ENCODE assay signal across 1 cellular context in the genomic region with DNA sequence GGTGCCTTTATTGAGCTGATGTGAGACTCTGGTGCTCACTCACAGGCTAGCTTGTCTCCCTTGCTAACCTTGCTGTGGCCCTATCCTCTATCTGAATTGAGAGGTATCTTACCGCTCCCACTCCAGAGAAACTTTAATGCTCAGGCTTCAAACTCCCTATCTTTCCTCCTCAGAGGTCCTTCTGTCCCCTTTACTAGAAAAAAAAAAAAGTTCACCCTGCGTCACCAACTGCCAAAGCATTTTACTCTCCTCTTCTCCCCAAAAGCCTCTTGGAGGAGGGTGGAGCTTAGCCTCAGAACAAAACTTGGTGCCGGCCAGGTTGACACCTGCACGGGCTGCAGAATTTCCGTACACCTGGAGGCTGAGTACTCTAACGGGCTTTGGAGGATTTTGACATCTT.
TF ChIP-seq lines count a peak whose summit lies in the region.

No MANE protein-coding gene starts in this region.

TF ChIP-seq in K562, 482 proteins besides CTCF, POLR2A, EP300 and RAD21 (continued from another document and continues in another):
- TF ChIP-seq, protein P1, sequence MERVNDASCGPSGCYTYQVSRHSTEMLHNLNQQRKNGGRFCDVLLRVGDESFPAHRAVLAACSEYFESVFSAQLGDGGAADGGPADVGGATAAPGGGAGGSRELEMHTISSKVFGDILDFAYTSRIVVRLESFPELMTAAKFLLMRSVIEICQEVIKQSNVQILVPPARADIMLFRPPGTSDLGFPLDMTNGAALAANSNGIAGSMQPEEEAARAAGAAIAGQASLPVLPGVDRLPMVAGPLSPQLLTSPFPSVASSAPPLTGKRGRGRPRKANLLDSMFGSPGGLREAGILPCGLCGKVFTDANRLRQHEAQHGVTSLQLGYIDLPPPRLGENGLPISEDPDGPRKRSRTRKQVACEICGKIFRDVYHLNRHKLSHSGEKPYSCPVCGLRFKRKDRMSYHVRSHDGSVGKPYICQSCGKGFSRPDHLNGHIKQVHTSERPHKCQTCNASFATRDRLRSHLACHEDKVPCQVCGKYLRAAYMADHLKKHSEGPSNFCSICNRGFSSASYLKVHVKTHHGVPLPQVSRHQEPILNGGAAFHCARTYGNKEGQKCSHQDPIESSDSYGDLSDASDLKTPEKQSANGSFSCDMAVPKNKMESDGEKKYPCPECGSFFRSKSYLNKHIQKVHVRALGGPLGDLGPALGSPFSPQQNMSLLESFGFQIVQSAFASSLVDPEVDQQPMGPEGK (CRISPR knock-in tag; IDR thresholded peaks at IDR 0.05; ENCODE audit: borderline replicate concordance), result no peak
- TF ChIP-seq, protein P2, sequence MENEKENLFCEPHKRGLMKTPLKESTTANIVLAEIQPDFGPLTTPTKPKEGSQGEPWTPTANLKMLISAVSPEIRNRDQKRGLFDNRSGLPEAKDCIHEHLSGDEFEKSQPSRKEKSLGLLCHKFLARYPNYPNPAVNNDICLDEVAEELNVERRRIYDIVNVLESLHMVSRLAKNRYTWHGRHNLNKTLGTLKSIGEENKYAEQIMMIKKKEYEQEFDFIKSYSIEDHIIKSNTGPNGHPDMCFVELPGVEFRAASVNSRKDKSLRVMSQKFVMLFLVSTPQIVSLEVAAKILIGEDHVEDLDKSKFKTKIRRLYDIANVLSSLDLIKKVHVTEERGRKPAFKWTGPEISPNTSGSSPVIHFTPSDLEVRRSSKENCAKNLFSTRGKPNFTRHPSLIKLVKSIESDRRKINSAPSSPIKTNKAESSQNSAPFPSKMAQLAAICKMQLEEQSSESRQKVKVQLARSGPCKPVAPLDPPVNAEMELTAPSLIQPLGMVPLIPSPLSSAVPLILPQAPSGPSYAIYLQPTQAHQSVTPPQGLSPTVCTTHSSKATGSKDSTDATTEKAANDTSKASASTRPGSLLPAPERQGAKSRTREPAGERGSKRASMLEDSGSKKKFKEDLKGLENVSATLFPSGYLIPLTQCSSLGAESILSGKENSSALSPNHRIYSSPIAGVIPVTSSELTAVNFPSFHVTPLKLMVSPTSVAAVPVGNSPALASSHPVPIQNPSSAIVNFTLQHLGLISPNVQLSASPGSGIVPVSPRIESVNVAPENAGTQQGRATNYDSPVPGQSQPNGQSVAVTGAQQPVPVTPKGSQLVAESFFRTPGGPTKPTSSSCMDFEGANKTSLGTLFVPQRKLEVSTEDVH (IDR thresholded peaks at IDR 0.05; ENCODE audit: low read depth, partially characterized antibody), result no peak
- TF ChIP-seq U2AF2 (optimal IDR thresholded peaks at IDR 0.05; ENCODE audit: low read depth, low read length), result no peak
- TF ChIP-seq NUFIP1 (IDR thresholded peaks at IDR 0.05; ENCODE audit: partially characterized antibody), result no peak
- no peak for TF ChIP-seq CHD1 (IDR thresholded peaks at IDR 0.05; ENCODE audit: low read length)
- no peak for TF ChIP-seq ZFP1 (CRISPR knock-in tag; IDR thresholded peaks at IDR 0.05)
- TF ChIP-seq, protein P3, sequence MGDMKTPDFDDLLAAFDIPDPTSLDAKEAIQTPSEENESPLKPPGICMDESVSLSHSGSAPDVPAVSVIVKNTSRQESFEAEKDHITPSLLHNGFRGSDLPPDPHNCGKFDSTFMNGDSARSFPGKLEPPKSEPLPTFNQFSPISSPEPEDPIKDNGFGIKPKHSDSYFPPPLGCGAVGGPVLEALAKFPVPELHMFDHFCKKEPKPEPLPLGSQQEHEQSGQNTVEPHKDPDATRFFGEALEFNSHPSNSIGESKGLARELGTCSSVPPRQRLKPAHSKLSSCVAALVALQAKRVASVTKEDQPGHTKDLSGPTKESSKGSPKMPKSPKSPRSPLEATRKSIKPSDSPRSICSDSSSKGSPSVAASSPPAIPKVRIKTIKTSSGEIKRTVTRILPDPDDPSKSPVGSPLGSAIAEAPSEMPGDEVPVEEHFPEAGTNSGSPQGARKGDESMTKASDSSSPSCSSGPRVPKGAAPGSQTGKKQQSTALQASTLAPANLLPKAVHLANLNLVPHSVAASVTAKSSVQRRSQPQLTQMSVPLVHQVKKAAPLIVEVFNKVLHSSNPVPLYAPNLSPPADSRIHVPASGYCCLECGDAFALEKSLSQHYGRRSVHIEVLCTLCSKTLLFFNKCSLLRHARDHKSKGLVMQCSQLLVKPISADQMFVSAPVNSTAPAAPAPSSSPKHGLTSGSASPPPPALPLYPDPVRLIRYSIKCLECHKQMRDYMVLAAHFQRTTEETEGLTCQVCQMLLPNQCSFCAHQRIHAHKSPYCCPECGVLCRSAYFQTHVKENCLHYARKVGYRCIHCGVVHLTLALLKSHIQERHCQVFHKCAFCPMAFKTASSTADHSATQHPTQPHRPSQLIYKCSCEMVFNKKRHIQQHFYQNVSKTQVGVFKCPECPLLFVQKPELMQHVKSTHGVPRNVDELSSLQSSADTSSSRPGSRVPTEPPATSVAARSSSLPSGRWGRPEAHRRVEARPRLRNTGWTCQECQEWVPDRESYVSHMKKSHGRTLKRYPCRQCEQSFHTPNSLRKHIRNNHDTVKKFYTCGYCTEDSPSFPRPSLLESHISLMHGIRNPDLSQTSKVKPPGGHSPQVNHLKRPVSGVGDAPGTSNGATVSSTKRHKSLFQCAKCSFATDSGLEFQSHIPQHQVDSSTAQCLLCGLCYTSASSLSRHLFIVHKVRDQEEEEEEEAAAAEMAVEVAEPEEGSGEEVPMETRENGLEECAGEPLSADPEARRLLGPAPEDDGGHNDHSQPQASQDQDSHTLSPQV (IDR thresholded peaks at IDR 0.05), result no peak
- TF ChIP-seq, protein P4, sequence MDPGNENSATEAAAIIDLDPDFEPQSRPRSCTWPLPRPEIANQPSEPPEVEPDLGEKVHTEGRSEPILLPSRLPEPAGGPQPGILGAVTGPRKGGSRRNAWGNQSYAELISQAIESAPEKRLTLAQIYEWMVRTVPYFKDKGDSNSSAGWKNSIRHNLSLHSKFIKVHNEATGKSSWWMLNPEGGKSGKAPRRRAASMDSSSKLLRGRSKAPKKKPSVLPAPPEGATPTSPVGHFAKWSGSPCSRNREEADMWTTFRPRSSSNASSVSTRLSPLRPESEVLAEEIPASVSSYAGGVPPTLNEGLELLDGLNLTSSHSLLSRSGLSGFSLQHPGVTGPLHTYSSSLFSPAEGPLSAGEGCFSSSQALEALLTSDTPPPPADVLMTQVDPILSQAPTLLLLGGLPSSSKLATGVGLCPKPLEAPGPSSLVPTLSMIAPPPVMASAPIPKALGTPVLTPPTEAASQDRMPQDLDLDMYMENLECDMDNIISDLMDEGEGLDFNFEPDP (CRISPR knock-in tag; IDR thresholded peaks at IDR 0.05), result no peak
- no peak for TF ChIP-seq HNRNPL (IDR thresholded peaks at IDR 0.05; ENCODE audit: low read depth, low read length)
- no peak for TF ChIP-seq ZSCAN29 (IDR thresholded peaks at IDR 0.05)
- no peak for TF ChIP-seq SIRT6 (IDR thresholded peaks at IDR 0.05; ENCODE audit: low read depth, low read length)
- TF ChIP-seq ZC3H8 (IDR thresholded peaks at IDR 0.05), result no peak
- TF ChIP-seq TAF7 (tag; IDR thresholded peaks at IDR 0.05), result no peak
- TF ChIP-seq CBFA2T3 (IDR thresholded peaks at IDR 0.05), result peak; percentile 93
- TF ChIP-seq, protein P5, sequence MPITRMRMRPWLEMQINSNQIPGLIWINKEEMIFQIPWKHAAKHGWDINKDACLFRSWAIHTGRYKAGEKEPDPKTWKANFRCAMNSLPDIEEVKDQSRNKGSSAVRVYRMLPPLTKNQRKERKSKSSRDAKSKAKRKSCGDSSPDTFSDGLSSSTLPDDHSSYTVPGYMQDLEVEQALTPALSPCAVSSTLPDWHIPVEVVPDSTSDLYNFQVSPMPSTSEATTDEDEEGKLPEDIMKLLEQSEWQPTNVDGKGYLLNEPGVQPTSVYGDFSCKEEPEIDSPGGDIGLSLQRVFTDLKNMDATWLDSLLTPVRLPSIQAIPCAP (CRISPR knock-in tag; IDR thresholded peaks at IDR 0.05; ENCODE audit: borderline replicate concordance), result no peak
- no peak for TF ChIP-seq NEUROD1 (IDR thresholded peaks at IDR 0.05; ENCODE audit: borderline replicate concordance, low read depth, low read length, partially characterized antibody)
- TF ChIP-seq, protein P6, sequence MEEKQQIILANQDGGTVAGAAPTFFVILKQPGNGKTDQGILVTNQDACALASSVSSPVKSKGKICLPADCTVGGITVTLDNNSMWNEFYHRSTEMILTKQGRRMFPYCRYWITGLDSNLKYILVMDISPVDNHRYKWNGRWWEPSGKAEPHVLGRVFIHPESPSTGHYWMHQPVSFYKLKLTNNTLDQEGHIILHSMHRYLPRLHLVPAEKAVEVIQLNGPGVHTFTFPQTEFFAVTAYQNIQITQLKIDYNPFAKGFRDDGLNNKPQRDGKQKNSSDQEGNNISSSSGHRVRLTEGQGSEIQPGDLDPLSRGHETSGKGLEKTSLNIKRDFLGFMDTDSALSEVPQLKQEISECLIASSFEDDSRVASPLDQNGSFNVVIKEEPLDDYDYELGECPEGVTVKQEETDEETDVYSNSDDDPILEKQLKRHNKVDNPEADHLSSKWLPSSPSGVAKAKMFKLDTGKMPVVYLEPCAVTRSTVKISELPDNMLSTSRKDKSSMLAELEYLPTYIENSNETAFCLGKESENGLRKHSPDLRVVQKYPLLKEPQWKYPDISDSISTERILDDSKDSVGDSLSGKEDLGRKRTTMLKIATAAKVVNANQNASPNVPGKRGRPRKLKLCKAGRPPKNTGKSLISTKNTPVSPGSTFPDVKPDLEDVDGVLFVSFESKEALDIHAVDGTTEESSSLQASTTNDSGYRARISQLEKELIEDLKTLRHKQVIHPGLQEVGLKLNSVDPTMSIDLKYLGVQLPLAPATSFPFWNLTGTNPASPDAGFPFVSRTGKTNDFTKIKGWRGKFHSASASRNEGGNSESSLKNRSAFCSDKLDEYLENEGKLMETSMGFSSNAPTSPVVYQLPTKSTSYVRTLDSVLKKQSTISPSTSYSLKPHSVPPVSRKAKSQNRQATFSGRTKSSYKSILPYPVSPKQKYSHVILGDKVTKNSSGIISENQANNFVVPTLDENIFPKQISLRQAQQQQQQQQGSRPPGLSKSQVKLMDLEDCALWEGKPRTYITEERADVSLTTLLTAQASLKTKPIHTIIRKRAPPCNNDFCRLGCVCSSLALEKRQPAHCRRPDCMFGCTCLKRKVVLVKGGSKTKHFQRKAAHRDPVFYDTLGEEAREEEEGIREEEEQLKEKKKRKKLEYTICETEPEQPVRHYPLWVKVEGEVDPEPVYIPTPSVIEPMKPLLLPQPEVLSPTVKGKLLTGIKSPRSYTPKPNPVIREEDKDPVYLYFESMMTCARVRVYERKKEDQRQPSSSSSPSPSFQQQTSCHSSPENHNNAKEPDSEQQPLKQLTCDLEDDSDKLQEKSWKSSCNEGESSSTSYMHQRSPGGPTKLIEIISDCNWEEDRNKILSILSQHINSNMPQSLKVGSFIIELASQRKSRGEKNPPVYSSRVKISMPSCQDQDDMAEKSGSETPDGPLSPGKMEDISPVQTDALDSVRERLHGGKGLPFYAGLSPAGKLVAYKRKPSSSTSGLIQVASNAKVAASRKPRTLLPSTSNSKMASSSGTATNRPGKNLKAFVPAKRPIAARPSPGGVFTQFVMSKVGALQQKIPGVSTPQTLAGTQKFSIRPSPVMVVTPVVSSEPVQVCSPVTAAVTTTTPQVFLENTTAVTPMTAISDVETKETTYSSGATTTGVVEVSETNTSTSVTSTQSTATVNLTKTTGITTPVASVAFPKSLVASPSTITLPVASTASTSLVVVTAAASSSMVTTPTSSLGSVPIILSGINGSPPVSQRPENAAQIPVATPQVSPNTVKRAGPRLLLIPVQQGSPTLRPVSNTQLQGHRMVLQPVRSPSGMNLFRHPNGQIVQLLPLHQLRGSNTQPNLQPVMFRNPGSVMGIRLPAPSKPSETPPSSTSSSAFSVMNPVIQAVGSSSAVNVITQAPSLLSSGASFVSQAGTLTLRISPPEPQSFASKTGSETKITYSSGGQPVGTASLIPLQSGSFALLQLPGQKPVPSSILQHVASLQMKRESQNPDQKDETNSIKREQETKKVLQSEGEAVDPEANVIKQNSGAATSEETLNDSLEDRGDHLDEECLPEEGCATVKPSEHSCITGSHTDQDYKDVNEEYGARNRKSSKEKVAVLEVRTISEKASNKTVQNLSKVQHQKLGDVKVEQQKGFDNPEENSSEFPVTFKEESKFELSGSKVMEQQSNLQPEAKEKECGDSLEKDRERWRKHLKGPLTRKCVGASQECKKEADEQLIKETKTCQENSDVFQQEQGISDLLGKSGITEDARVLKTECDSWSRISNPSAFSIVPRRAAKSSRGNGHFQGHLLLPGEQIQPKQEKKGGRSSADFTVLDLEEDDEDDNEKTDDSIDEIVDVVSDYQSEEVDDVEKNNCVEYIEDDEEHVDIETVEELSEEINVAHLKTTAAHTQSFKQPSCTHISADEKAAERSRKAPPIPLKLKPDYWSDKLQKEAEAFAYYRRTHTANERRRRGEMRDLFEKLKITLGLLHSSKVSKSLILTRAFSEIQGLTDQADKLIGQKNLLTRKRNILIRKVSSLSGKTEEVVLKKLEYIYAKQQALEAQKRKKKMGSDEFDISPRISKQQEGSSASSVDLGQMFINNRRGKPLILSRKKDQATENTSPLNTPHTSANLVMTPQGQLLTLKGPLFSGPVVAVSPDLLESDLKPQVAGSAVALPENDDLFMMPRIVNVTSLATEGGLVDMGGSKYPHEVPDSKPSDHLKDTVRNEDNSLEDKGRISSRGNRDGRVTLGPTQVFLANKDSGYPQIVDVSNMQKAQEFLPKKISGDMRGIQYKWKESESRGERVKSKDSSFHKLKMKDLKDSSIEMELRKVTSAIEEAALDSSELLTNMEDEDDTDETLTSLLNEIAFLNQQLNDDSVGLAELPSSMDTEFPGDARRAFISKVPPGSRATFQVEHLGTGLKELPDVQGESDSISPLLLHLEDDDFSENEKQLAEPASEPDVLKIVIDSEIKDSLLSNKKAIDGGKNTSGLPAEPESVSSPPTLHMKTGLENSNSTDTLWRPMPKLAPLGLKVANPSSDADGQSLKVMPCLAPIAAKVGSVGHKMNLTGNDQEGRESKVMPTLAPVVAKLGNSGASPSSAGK (IDR thresholded peaks at IDR 0.05), result no peak
- no peak for TF ChIP-seq PHB (CRISPR knock-in tag; IDR thresholded peaks at IDR 0.05)
- no peak for TF ChIP-seq KLF10 (CRISPR knock-in tag; IDR thresholded peaks at IDR 0.05)
- TF ChIP-seq MAZ (CRISPR knock-in tag; conservative IDR thresholded peaks at IDR 0.05 in 1 of 2, IDR thresholded peaks at IDR 0.05 in 1 of 2), result no peak
- peak; percentile 56; the same call in 1 of the 2 replicates for TF ChIP-seq CC2D1A (IDR thresholded peaks at IDR 0.05)
- TF ChIP-seq ZNF121 (CRISPR knock-in tag; conservative IDR thresholded peaks at IDR 0.05), result no peak
- TF ChIP-seq RNF2 (IDR thresholded peaks at IDR 0.05), result peak; percentile 23; the same call in 1 of the 2 replicates
- TF ChIP-seq MEF2D (tag; conservative IDR thresholded peaks at IDR 0.05; ENCODE audit: low read depth), result no peak
- TF ChIP-seq RBM39 (optimal IDR thresholded peaks at IDR 0.05; ENCODE audit: low read depth, low read length), result no peak
- TF ChIP-seq, protein P7, sequence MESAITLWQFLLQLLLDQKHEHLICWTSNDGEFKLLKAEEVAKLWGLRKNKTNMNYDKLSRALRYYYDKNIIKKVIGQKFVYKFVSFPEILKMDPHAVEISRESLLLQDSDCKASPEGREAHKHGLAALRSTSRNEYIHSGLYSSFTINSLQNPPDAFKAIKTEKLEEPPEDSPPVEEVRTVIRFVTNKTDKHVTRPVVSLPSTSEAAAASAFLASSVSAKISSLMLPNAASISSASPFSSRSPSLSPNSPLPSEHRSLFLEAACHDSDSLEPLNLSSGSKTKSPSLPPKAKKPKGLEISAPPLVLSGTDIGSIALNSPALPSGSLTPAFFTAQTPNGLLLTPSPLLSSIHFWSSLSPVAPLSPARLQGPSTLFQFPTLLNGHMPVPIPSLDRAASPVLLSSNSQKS (CRISPR knock-in tag; IDR thresholded peaks at IDR 0.05), result no peak
- TF ChIP-seq FOXM1 (IDR thresholded peaks at IDR 0.05; ENCODE audit: low read depth), result peak; percentile 28; the same call in 1 of the 2 replicates
- no peak for TF ChIP-seq FOXM1 (CRISPR knock-in tag; IDR thresholded peaks at IDR 0.05; ENCODE audit: low read depth)
- no peak for TF ChIP-seq CBX2 (IDR thresholded peaks at IDR 0.05; ENCODE audit: insufficient read depth, low read length, poor library complexity, severe bottlenecking)
- no peak for TF ChIP-seq SLC30A9 (CRISPR knock-in tag; IDR thresholded peaks at IDR 0.05)
- no peak for TF ChIP-seq NR2C2 (CRISPR knock-in tag; IDR thresholded peaks at IDR 0.05)
- no peak for TF ChIP-seq NR2C2 (tag; IDR thresholded peaks at IDR 0.05)
- TF ChIP-seq ZNF75A (CRISPR knock-in tag; IDR thresholded peaks at IDR 0.05), result no peak
- no peak for TF ChIP-seq EGR1 (conservative IDR thresholded peaks at IDR 0.05)
- no peak for TF ChIP-seq ADNP (tag; IDR thresholded peaks at IDR 0.05)
